In the genomic region with DNA sequence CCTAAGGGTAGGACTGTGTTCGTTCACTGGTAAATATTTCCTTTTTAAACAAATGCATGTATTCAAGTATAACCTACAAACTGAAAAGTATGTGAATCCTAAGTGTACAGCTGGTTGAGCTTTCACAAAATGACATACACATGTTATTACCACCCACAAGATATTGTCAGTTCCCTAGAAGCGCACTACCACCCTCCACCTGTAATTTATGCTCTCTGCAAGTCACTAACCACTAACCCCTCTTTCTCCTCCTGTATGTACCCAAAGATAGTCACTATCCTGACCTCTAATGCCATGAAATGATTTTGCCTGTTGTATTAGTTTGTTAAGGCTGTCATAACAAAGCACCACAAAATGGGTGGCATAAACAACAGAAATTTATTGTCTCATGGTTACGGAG, we compare ENCODE assay signal across 19 cellular contexts.
"Had no signal": no experiment of that assay in that cellular context is flagged by ENCODE, and none has a peak within 500 bp of the region (broad histone marks: within the 10 kb centered on the region; RNA-seq: fewer than 3 reads in every experiment).

No MANE protein-coding gene starts in this region.

- H3K27me3 Mint-ChIP-seq: stimulated activated naive B cell treated with anti-CD40 and anti-IgM and Interleukin-4, amounts not matched to agents 10 μg/mL and 1 μg/mL and 100 μg/mL, for 72 hours; stimulated activated naive CD8-positive, alpha-beta T cell treated with anti-CD3 and anti-CD28 coated beads, Interleukin-15, amount 100 ng/mL, for 72 hours had no signal

- H3K27ac ChIP-seq: dorsolateral prefrontal cortex, gastrocnemius medialis, heart right ventricle, right atrium auricular region, sigmoid colon, skin epidermis, thoracic aorta, transverse colon had no signal

- DNase-seq: cortex of kidney; dorsolateral prefrontal cortex; effector CD8-positive, alpha-beta T cell; gastrocnemius medialis; heart right ventricle; hypothalamus; kidney glomerular epithelial cell; mammary epithelial cell; natural killer cell; sigmoid colon; stimulated activated CD4-positive, alpha-beta T cell treated with anti-CD3 and anti-CD28 coated beads, Interleukin-2, amount 100 ng/mL, for 24 hours; stimulated activated CD4-positive, alpha-beta T cell treated with anti-CD3 and anti-CD28 coated beads, Interleukin-4, amount 100 ng/mL, for 4 hours; stimulated activated naive B cell treated with anti-CD40 and anti-IgM and Interleukin-4, amounts not matched to agents 10 μg/mL and 1 μg/mL and 100 μg/mL, for 72 hours; stimulated activated naive CD8-positive, alpha-beta T cell treated with anti-CD3 and anti-CD28 coated beads, Interleukin-15, amount 100 ng/mL, for 72 hours; transverse colon had no signal

- H3K36me3 ChIP-seq: gastrocnemius medialis, heart right ventricle, right atrium auricular region, sigmoid colon, thoracic aorta, transverse colon had no signal

- H3K4me3 Mint-ChIP-seq: natural killer cell; neural crest cell; stimulated activated naive B cell treated with anti-CD40 and anti-IgM and Interleukin-4, amounts not matched to agents 10 μg/mL and 1 μg/mL and 100 μg/mL, for 72 hours; stimulated activated naive CD8-positive, alpha-beta T cell treated with anti-CD3 and anti-CD28 coated beads, Interleukin-15, amount 100 ng/mL, for 72 hours had no signal

- H3K27ac Mint-ChIP-seq: natural killer cell; stimulated activated naive B cell treated with anti-CD40 and anti-IgM and Interleukin-4, amounts not matched to agents 10 μg/mL and 1 μg/mL and 100 μg/mL, for 72 hours; stimulated activated naive CD8-positive, alpha-beta T cell treated with anti-CD3 and anti-CD28 coated beads, Interleukin-15, amount 100 ng/mL, for 72 hours had no signal

- H3K9me3 Mint-ChIP-seq: natural killer cell; neural crest cell; stimulated activated naive CD8-positive, alpha-beta T cell treated with anti-CD3 and anti-CD28 coated beads, Interleukin-15, amount 100 ng/mL, for 72 hours had no signal

- H3K4me1 Mint-ChIP-seq: neural crest cell; stimulated activated naive B cell treated with anti-CD40 and anti-IgM and Interleukin-4, amounts not matched to agents 10 μg/mL and 1 μg/mL and 100 μg/mL, for 72 hours; stimulated activated naive CD8-positive, alpha-beta T cell treated with anti-CD3 and anti-CD28 coated beads, Interleukin-15, amount 100 ng/mL, for 72 hours had no signal

- H3K4me3 ChIP-seq: dorsolateral prefrontal cortex, gastrocnemius medialis, heart right ventricle, right atrium auricular region, sigmoid colon, skin epidermis, thoracic aorta, transverse colon had no signal

- H3K9me3 ChIP-seq: gastrocnemius medialis, heart right ventricle, right atrium auricular region, sigmoid colon, thoracic aorta, transverse colon had no signal

- H3K36me3 Mint-ChIP-seq: natural killer cell; stimulated activated naive B cell treated with anti-CD40 and anti-IgM and Interleukin-4, amounts not matched to agents 10 μg/mL and 1 μg/mL and 100 μg/mL, for 72 hours had no signal

- H3K4me1 ChIP-seq: gastrocnemius medialis, heart right ventricle, right atrium auricular region, sigmoid colon, transverse colon had no signal

- H3K27me3 ChIP-seq: dorsolateral prefrontal cortex, gastrocnemius medialis, heart right ventricle, right atrium auricular region, sigmoid colon, transverse colon had no signal
